8 cellular contexts compared by ENCODE assay signal in the genomic region with DNA sequence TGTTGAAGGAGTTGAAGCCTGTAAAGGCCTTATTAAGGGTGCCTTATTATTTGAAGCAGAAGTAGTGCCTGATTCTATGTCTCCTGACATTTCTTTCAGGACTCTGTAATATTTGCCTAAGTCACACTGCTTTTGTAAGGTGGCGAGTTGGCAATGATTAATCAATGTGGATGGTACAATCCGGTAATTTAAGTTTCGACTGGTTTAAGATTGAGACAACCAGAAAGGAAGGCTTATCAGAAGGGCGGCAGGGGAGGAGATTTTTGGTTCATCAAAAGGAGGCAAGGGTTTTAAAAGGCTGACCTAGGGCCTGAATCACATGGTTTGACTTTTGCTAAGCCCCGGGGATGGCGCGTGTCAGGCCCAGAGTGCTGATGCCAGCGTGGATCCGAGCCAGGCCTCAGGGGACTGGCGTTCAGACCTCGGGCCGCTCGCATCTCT.
DNase-seq lines count a peak whose midpoint lies in the region; ATAC-seq, FAIRE-seq and TF ChIP-seq lines count a peak whose summit lies in the region.

No MANE protein-coding gene starts in this region.

- ATAC-seq in HG03060 (IDR thresholded peaks at IDR 0.05; ENCODE audit: low read depth, unreplicated experiment), result peak; percentile 2
- ATAC-seq in HG02981 (IDR thresholded peaks at IDR 0.05; ENCODE audit: unreplicated experiment), result no peak

- FAIRE-seq in D721Med (lab: Jason Lieb, UNC), result no peak

- no peak for TF ChIP-seq CTCF in 22Rv1 (IDR thresholded peaks at IDR 0.05)
- no peak for TF ChIP-seq CTCF in cardiac fibroblast (IDR thresholded peaks at IDR 0.05; ENCODE audit: low read depth, low read length)
- no peak for TF ChIP-seq CTCF in D721Med (IDR thresholded peaks at IDR 0.05; ENCODE audit: insufficient read depth, missing control alignments)

- DNase-seq in cardiac fibroblast (ENCODE audit: low read depth in 2 of 2) (no peak), AG20443 (ENCODE audit: low spot score) (no peak), D721Med (ENCODE audit: insufficient read length, low spot score) (no peak), Ammon's horn (ENCODE audit: low spot score) (no peak)

- H3K27ac ChIP-seq in 22Rv1, result peak overlapping the region; percentile 97
- peak overlapping the region; percentile 93 for H3K27ac ChIP-seq in muscle layer of colon (ENCODE audit: low read depth, low read length)

- no peaks in the 10 kb centered on the region for H3K36me3 ChIP-seq in muscle layer of colon (ENCODE audit: insufficient read depth, low read length)

- H3K9me3 ChIP-seq in muscle layer of colon (ENCODE audit: low read length), result no peaks in the 10 kb centered on the region

- peak overlapping the region; percentile 84 for H3K9ac ChIP-seq in muscle layer of colon (ENCODE audit: low read length)

- peaks cover 34% of the 10 kb centered on the region for H3K4me1 ChIP-seq in muscle layer of colon (ENCODE audit: insufficient read depth, low read length)

- H3K4me3 ChIP-seq in cardiac fibroblast (replicated peaks in 1 of 2; ENCODE audit: low read depth in 2 of 2, low read length in 2 of 2), result peak overlapping the region; percentile 80
- H3K4me3 ChIP-seq in muscle layer of colon (ENCODE audit: low read depth in 1 of 2, low read length in 2 of 2), result peak overlapping the region; percentile 82 to 90

- no peaks in the 10 kb centered on the region for H3K27me3 ChIP-seq in muscle layer of colon (ENCODE audit: control insufficient read depth in 1 of 2, insufficient read depth in 2 of 2, low read length in 2 of 2)
